9 cellular contexts compared by ENCODE assay signal in the genomic region with DNA sequence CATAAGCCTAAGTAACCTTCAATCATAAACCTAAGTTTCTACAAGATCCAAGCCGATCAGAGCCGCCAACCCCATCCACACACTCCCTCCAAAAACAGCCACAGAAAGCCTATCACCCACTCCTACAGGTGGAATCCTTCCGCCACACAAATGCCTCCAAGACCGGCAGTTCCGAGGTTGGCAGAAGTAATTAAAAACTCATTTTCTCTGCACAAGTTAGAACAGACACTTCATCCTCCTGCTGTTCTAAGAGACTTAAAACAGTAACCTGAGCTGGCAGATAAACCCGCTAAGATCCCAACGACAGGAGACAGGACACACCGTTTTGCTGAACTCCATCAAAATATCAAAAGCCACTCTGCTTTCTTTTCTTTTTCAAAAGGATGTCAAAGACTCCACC. TPM values are rescaled to one million over a fixed set of nuclear protein-coding genes. Genes with fewer than 3 reads are reported as not detected.
DNase-seq lines count a peak whose midpoint lies in the region; ATAC-seq and TF ChIP-seq lines count a peak whose summit lies in the region.
"Had no signal": no experiment of that assay in that cellular context is flagged by ENCODE, and none has a peak within 500 bp of the region (broad histone marks: within the 10 kb centered on the region; RNA-seq: fewer than 3 reads in every experiment).

No MANE protein-coding gene starts in this region.

- H3K9me3 ChIP-seq in CD8-positive, alpha-beta memory T cell (ENCODE audit: low read length): no peaks in the 10 kb centered on the region
- no peaks in the 10 kb centered on the region for H3K9me3 ChIP-seq in duodenal mucosa (ENCODE audit: control insufficient read depth in 1 of 2, low read length in 2 of 2)
- no peaks in the 10 kb centered on the region for H3K9me3 ChIP-seq in effector memory CD4-positive, alpha-beta T cell (ENCODE audit: control insufficient read depth, low read length)

- H3K4me3 Mint-ChIP-seq in CD8-positive, alpha-beta memory T cell: peak overlapping the region; percentile 49 to 96 (median 87)
- peak overlapping the region; percentile 93 for H3K4me3 Mint-ChIP-seq in neural crest cell

- peaks cover 26% of the 10 kb centered on the region for H3K36me3 ChIP-seq in CD8-positive, alpha-beta memory T cell (ENCODE audit: insufficient read depth, low read length)
- H3K36me3 ChIP-seq in duodenal mucosa (ENCODE audit: control insufficient read depth in 1 of 2, insufficient read depth in 2 of 2, low read length in 2 of 2): peaks cover 33 to 45% of the 10 kb centered on the region in 2 donors
- peaks cover 23% of the 10 kb centered on the region for H3K36me3 ChIP-seq in effector memory CD4-positive, alpha-beta T cell (ENCODE audit: control insufficient read depth, insufficient read depth, low read length)

- peak overlapping the region in 6 of 8 donors; percentile 11 to 85 (median 32) for H3K27ac Mint-ChIP-seq in CD8-positive, alpha-beta memory T cell
- no peak overlapping the region for H3K27ac Mint-ChIP-seq in neural crest cell (ENCODE audit: unreplicated experiment)

- DNase-seq in CD8-positive, alpha-beta memory T cell: no peak
- DNase-seq in M059J (ENCODE audit: low read depth) (peak; percentile 7), neural crest cell (ENCODE audit: low read depth, low spot score) (no peak), UCSD-AML1 (lab: John Stamatoyannopoulos, UW; ENCODE audit: unreplicated experiment) (no peak), activated gamma-delta T cell treated with Interleukin-2 at 50 U/mL for 16 hours (no peak)
- DNase-seq in effector memory CD4-positive, alpha-beta T cell: no peak
- DNase-seq: NCI-H187 had no signal

- H3K27me3 Mint-ChIP-seq in CD8-positive, alpha-beta memory T cell: peaks cover 0 to 5% of the 10 kb centered on the region in 2 donors
- no peaks in the 10 kb centered on the region for H3K27me3 Mint-ChIP-seq in neural crest cell (ENCODE audit: low read depth)

- ATAC-seq in GM19395 (IDR thresholded peaks at IDR 0.05; ENCODE audit: unreplicated experiment): no peak

- peaks cover 14 to 59% (median 33%) of the 10 kb centered on the region in 3 donors for H3K36me3 Mint-ChIP-seq in CD8-positive, alpha-beta memory T cell
- H3K36me3 Mint-ChIP-seq in neural crest cell (ENCODE audit: low read depth): peaks cover 43% of the 10 kb centered on the region

- no peaks in the 10 kb centered on the region for H3K27me3 ChIP-seq in CD8-positive, alpha-beta memory T cell (ENCODE audit: insufficient read depth, low read length, poor library complexity, severe bottlenecking)
- H3K27me3 ChIP-seq in duodenal mucosa (ENCODE audit: control insufficient read depth in 1 of 2, insufficient read depth in 2 of 2, low read length in 2 of 2): no peaks in the 10 kb centered on the region
- H3K27me3 ChIP-seq in effector memory CD4-positive, alpha-beta T cell (replicated peaks; ENCODE audit: control insufficient read depth, insufficient read depth, low read length, poor library complexity, severe bottlenecking): no peaks in the 10 kb centered on the region

- H3K9ac ChIP-seq in duodenal mucosa (ENCODE audit: low read depth in 1 of 2, low read length in 2 of 2): no peak overlapping the region

- no peak overlapping the region for H3K27ac ChIP-seq in CD8-positive, alpha-beta memory T cell (ENCODE audit: low read depth, low read length)
- no peak overlapping the region for H3K27ac ChIP-seq in duodenal mucosa (ENCODE audit: low read depth, low read length)
- no peak overlapping the region for H3K27ac ChIP-seq in effector memory CD4-positive, alpha-beta T cell (ENCODE audit: insufficient read depth, low read length, poor library complexity, severe bottlenecking)

- CTCF ChIA-PET in CD8-positive, alpha-beta memory T cell (lab: Charles Lee): interaction anchor here (1.3 to 5.7 kb wide), 2 partner anchors 86 to 222 kb away, joined by 3 to 71 read pairs; no protein-coding TSS in a partner anchor

- no peaks in the 10 kb centered on the region for H3K9me3 Mint-ChIP-seq in CD8-positive, alpha-beta memory T cell
- no peaks in the 10 kb centered on the region for H3K9me3 Mint-ChIP-seq in neural crest cell

- no peak for TF ChIP-seq CTCF in neural crest cell (conservative IDR thresholded peaks at IDR 0.05)

- H3K4me1 ChIP-seq in CD8-positive, alpha-beta memory T cell (ENCODE audit: insufficient read depth, low read length): peaks cover 49% of the 10 kb centered on the region
- H3K4me1 ChIP-seq in duodenal mucosa (ENCODE audit: control insufficient read depth in 1 of 2, insufficient read depth in 2 of 2, low read length in 2 of 2): peaks cover 42 to 43% of the 10 kb centered on the region in 2 donors
- peaks cover 29% of the 10 kb centered on the region for H3K4me1 ChIP-seq in effector memory CD4-positive, alpha-beta T cell (ENCODE audit: control insufficient read depth, insufficient read depth, low read length, poor library complexity, severe bottlenecking)

- POLR2A ChIA-PET in CD8-positive, alpha-beta memory T cell (lab: Charles Lee): no interaction called here

- peak overlapping the region; percentile 48 for H3K4me3 ChIP-seq in CD8-positive, alpha-beta memory T cell (ENCODE audit: low read length)
- H3K4me3 ChIP-seq in duodenal mucosa (ENCODE audit: low read depth in 1 of 2, low read length in 2 of 2): peak overlapping the region; percentile 18 to 81
- H3K4me3 ChIP-seq in effector memory CD4-positive, alpha-beta T cell (ENCODE audit: insufficient read depth, low read depth, low read length, poor library complexity, severe bottlenecking): no peak overlapping the region

- H3K4me1 Mint-ChIP-seq in CD8-positive, alpha-beta memory T cell: peaks cover 74 to 76% (median 74%) of the 10 kb centered on the region in 3 donors
- H3K4me1 Mint-ChIP-seq in neural crest cell: peaks cover 59% of the 10 kb centered on the region

RNA-seq across cellular contexts. Expression of a gene that starts 2.8 kb away (rescaled TPM):
- total RNA-seq in CD8-positive, alpha-beta memory T cell: 10 to 100 TPM; 41.6 to 52.7 TPM
- polyA plus RNA-seq in CD8-positive, alpha-beta memory T cell: 17.6 TPM
- 11.7 and 18.8 TPM in 2 replicates for total RNA-seq in M059J (2014; rRNA removed; shearing (Covaris generic))
- 94.3 and 99.0 TPM in 2 replicates for total RNA-seq in neural crest cell
